In genomic region chr19:18306209-18306902, GRCh38 we compare ENCODE assay signal across 9 cellular contexts. TPM values are rescaled to one million over a fixed set of nuclear protein-coding genes. Genes with fewer than 3 reads are reported as not detected.
DNase-seq lines count a peak whose midpoint lies in the region; ATAC-seq and TF ChIP-seq lines count a peak whose summit lies in the region.
"Had no signal": no experiment of that assay in that cellular context is flagged by ENCODE, and none has a peak within 500 bp of the region (broad histone marks: within the 10 kb centered on the region; RNA-seq: fewer than 3 reads in every experiment).

No MANE protein-coding gene starts in this region.

- no peak overlapping the region for H2BK5ac ChIP-seq in trophoblast cell (ENCODE audit: low read depth, low read length, poor library complexity)

- peaks cover 25% of the 10 kb centered on the region for H3K79me1 ChIP-seq in trophoblast cell (ENCODE audit: low read length)

- H3K4me1 ChIP-seq in DOHH2 (ENCODE audit: control insufficient read depth, low read length) (peaks cover 51% of the 10 kb centered on the region), NT2/D1 (ENCODE audit: insufficient read depth, insufficient read length) (peaks cover 27% of the 10 kb centered on the region), rectal smooth muscle tissue (ENCODE audit: control insufficient read depth, insufficient read depth, low read length) (peaks cover 20% of the 10 kb centered on the region), trophoblast cell (ENCODE audit: control insufficient read depth in 1 of 2, insufficient read depth in 2 of 2, low read length in 2 of 2) (peaks cover 16 to 19% of the 10 kb centered on the region in 2 experiments)

- peaks cover 67% of the 10 kb centered on the region for H3K36me3 Mint-ChIP-seq in dendritic cell treated with granulocyte-macrophage colony-stimulating factor and Interleukin-4, amounts not matched to agents 40 ng/mL and 50 ng/mL, for 4 days (ENCODE audit: low read depth)

- H4K12ac ChIP-seq in trophoblast cell (ENCODE audit: low read depth, low read length): no peak overlapping the region

- peaks cover 59% of the 10 kb centered on the region for H3K36me3 ChIP-seq in DOHH2 (ENCODE audit: control insufficient read depth, low read length)
- peaks cover 57% of the 10 kb centered on the region for H3K36me3 ChIP-seq in NT2/D1 (ENCODE audit: insufficient read depth, insufficient read length, low read length)
- H3K36me3 ChIP-seq in rectal smooth muscle tissue (ENCODE audit: control insufficient read depth, insufficient read depth, low read length): peaks cover 2% of the 10 kb centered on the region
- H3K36me3 ChIP-seq in trophoblast cell (ENCODE audit: control insufficient read depth in 1 of 2, insufficient read depth in 2 of 2, low read length in 2 of 2): peaks cover 54 to 55% of the 10 kb centered on the region in 2 experiments

- no peak overlapping the region for H4K8ac ChIP-seq in trophoblast cell (ENCODE audit: low read depth, low read length)

- H3K27ac ChIP-seq in DOHH2 (ENCODE audit: low read depth, low read length): peak overlapping the region; percentile 86
- H3K27ac ChIP-seq in rectal smooth muscle tissue (ENCODE audit: low read depth, low read length): peak overlapping the region; percentile 99
- no peak overlapping the region for H3K27ac ChIP-seq in trophoblast cell (ENCODE audit: low read depth, low read length)

- H3K27me3 Mint-ChIP-seq in dendritic cell treated with granulocyte-macrophage colony-stimulating factor and Interleukin-4, amounts not matched to agents 40 ng/mL and 50 ng/mL, for 4 days: no peaks in the 10 kb centered on the region

- H3K9me3 ChIP-seq in DOHH2 (ENCODE audit: control insufficient read depth, insufficient read depth, low read length) (no peaks in the 10 kb centered on the region), NT2/D1 (ENCODE audit: insufficient read depth, low read length) (no peaks in the 10 kb centered on the region), trophoblast cell (ENCODE audit: insufficient read depth, low read depth, low read length) (peaks cover 2% of the 10 kb centered on the region)

- no peak overlapping the region for H3K23ac ChIP-seq in trophoblast cell (ENCODE audit: low read length)

- H2BK120ac ChIP-seq in trophoblast cell (ENCODE audit: insufficient read depth, low read length, poor library complexity): no peak overlapping the region

- H3K9ac ChIP-seq in NT2/D1 (ENCODE audit: insufficient read length, low read depth) (peak overlapping the region; percentile 3), rectal smooth muscle tissue (ENCODE audit: low read length) (peak overlapping the region; percentile 10), trophoblast cell (ENCODE audit: low read length) (no peak overlapping the region)

- peak overlapping the region; percentile 87 for H3K27ac Mint-ChIP-seq in dendritic cell treated with granulocyte-macrophage colony-stimulating factor and Interleukin-4, amounts not matched to agents 40 ng/mL and 50 ng/mL, for 4 days

- peaks cover 62% of the 10 kb centered on the region for H3K4me1 Mint-ChIP-seq in dendritic cell treated with granulocyte-macrophage colony-stimulating factor and Interleukin-4, amounts not matched to agents 40 ng/mL and 50 ng/mL, for 4 days (ENCODE audit: low read depth)

- DNase-seq in NT2/D1 (ENCODE audit: low read depth, low spot score): no peak
- no peak for DNase-seq in NCI-H526 treated with DMSO at 0.1 percent for 48 hours (lab: John Stamatoyannopoulos, UW)
- no peak for DNase-seq in trophoblast cell
- DNase-seq: NCI-H146 had no signal

- no peaks in the 10 kb centered on the region for H3K9me3 Mint-ChIP-seq in dendritic cell treated with granulocyte-macrophage colony-stimulating factor and Interleukin-4, amounts not matched to agents 40 ng/mL and 50 ng/mL, for 4 days

- H3F3A ChIP-seq in DOHH2 (ENCODE audit: control insufficient read depth, insufficient read depth): peaks cover 11% of the 10 kb centered on the region

- H3K27me3 ChIP-seq in DOHH2 (ENCODE audit: control insufficient read depth, low read length) (no peaks in the 10 kb centered on the region), NT2/D1 (ENCODE audit: insufficient read depth, insufficient read length) (no peaks in the 10 kb centered on the region), rectal smooth muscle tissue (ENCODE audit: control insufficient read depth, insufficient read depth, low read length) (no peaks in the 10 kb centered on the region), trophoblast cell (ENCODE audit: insufficient read depth, low read length) (no peaks in the 10 kb centered on the region)

- H4K20me1 ChIP-seq in DOHH2 (ENCODE audit: control insufficient read depth, insufficient read depth, low read depth, low read length): no peaks in the 10 kb centered on the region

- WGBS in trophoblast cell (ENCODE audit: extremely low coverage, insufficient coverage, insufficient read length): no CpG with 5 or more reads among the region's 26 CpGs

- intact Hi-C loops in dendritic cell treated with granulocyte-macrophage colony-stimulating factor and Interleukin-4, amounts not matched to agents 40 ng/mL and 50 ng/mL, for 4 days (cut with micrococcal nuclease): no loop called here

- H3K18ac ChIP-seq in trophoblast cell (ENCODE audit: low read length): no peak overlapping the region

- no peak overlapping the region for H2BK12ac ChIP-seq in trophoblast cell (ENCODE audit: low read length)

- H3K79me2 ChIP-seq in DOHH2 (ENCODE audit: control insufficient read depth, low read length) (no peaks in the 10 kb centered on the region; the same call in 1 of the 2 replicates), trophoblast cell (ENCODE audit: control insufficient read depth, insufficient read depth, low read length, poor library complexity) (peaks cover 4% of the 10 kb centered on the region)

- no peak overlapping the region for H3K4me3 Mint-ChIP-seq in dendritic cell treated with granulocyte-macrophage colony-stimulating factor and Interleukin-4, amounts not matched to agents 40 ng/mL and 50 ng/mL, for 4 days

- H3K4me3 ChIP-seq in DOHH2 (ENCODE audit: low read length): peak overlapping the region; percentile 39
- no peak overlapping the region for H3K4me3 ChIP-seq in NT2/D1 (ENCODE audit: insufficient read length, low read depth)
- H3K4me3 ChIP-seq in rectal smooth muscle tissue (ENCODE audit: low read length): no peak overlapping the region
- H3K4me3 ChIP-seq in trophoblast cell (ENCODE audit: low read depth, low read length): no peak overlapping the region

- peak overlapping the region; percentile 91 for H3K4me2 ChIP-seq in DOHH2 (ENCODE audit: low read length)
- H3K4me2 ChIP-seq in trophoblast cell (ENCODE audit: low read length): no peak overlapping the region

- no peak overlapping the region for H3K4ac ChIP-seq in trophoblast cell (ENCODE audit: low read depth, low read length)

- TF ChIP-seq CTCF in DOHH2 (IDR thresholded peaks at IDR 0.05; ENCODE audit: low read depth, low read length, poor library complexity, severe bottlenecking): no peak

- ATAC-seq in HG03457 (IDR thresholded peaks at IDR 0.05; ENCODE audit: unreplicated experiment) (no peak), HG03025 (IDR thresholded peaks at IDR 0.05; ENCODE audit: low FRiP score, unreplicated experiment) (no peak)

- H3K9me2 ChIP-seq in DOHH2 (replicated peaks; ENCODE audit: control insufficient read depth, low read length): no peaks in the 10 kb centered on the region

- no peak overlapping the region for H2AK5ac ChIP-seq in trophoblast cell (ENCODE audit: low read length)

- no peak overlapping the region for H3K14ac ChIP-seq in trophoblast cell (ENCODE audit: low read length)

- no peak overlapping the region for H2AFZ ChIP-seq in trophoblast cell (ENCODE audit: insufficient read depth, low read length, poor library complexity)

- no peak overlapping the region for H4K91ac ChIP-seq in trophoblast cell (ENCODE audit: low read depth, low read length)

RNA-seq across cellular contexts. Expression of gene LSM4, which starts 16.5 kb away (rescaled TPM):
- 216 and 223 TPM in 2 replicates for polyA plus RNA-seq in trophoblast cell (2013)

RNA-seq across cellular contexts. Expression of gene JUND, which starts 24.9 kb away (rescaled TPM):
- polyA plus RNA-seq in trophoblast cell (2013): 224 and 256 TPM in 2 replicates

RNA-seq across cellular contexts. Expression of gene IQCN, which starts 32.1 kb away (rescaled TPM):
- 1.7 and 1.8 TPM in 2 replicates for polyA plus RNA-seq in trophoblast cell (2013)

RNA-seq across cellular contexts. Expression of gene PGPEP1, which starts 34.0 kb away (rescaled TPM):
- polyA plus RNA-seq in trophoblast cell (2013): 46.5 and 56.5 TPM in 2 replicates
